In genomic region chr1:27922272-27922671, GRCh38 we compare ENCODE assay signal across 23 cellular contexts. TPM values are rescaled to one million over a fixed set of nuclear protein-coding genes. Genes with fewer than 3 reads are reported as not detected.
DNase-seq lines count a peak whose midpoint lies in the region; ATAC-seq, FAIRE-seq and TF ChIP-seq lines count a peak whose summit lies in the region.
"Had no signal": no experiment of that assay in that cellular context is flagged by ENCODE, and none has a peak within 500 bp of the region (broad histone marks: within the 10 kb centered on the region; RNA-seq: fewer than 3 reads in every experiment).

No MANE protein-coding gene starts in this region.

- H3K4me1 ChIP-seq in K562 (replicated peaks in 1 of 2; ENCODE audit: control insufficient read depth in 2 of 2, insufficient read depth in 2 of 2, low read length in 2 of 2), result no peaks in the 10 kb centered on the region
- no peaks in the 10 kb centered on the region for H3K4me1 ChIP-seq in mucosa of descending colon (ENCODE audit: low read depth)
- H3K4me1 ChIP-seq in transverse colon, result peaks cover 0 to 11% (median 3%) of the 10 kb centered on the region in 4 donors
- no peaks in the 10 kb centered on the region for H3K4me1 ChIP-seq in BE2C
- H3K4me1 ChIP-seq: A549, HAP-1 had no signal

- no peaks in the 10 kb centered on the region for H4K20me1 ChIP-seq in K562 (replicated peaks; ENCODE audit: control insufficient read depth, insufficient read depth, low read length)

- no peaks in the 10 kb centered on the region for H3K9me1 ChIP-seq in K562 (ENCODE audit: control insufficient read depth, insufficient read depth, low read length)

- no peak for DNase-seq in K562 (ENCODE audit: extremely low read depth in 1 of 4, low spot score in 3 of 4)
- DNase-seq in left colon, result no peak
- peak in 1 of 3 donors; percentile 45 for DNase-seq in mucosa of descending colon
- DNase-seq in transverse colon, result peak; percentile 22
- no peak for DNase-seq in BE2C
- no peak for DNase-seq in DMS 273 treated with DMSO at 0.1 percent for 48 hours (lab: John Stamatoyannopoulos, UW)
- DNase-seq in pons (ENCODE audit: low spot score), result no peak
- DNase-seq: 8988T; ACHN; AML-193; C1 segment of cervical spinal cord; Calu3; CD4-positive, alpha-beta memory T cell; COR-L47; DMS153; DND-41; GOT3; HFFc6 had no signal

- H3K79me2 ChIP-seq in K562 (ENCODE audit: control insufficient read depth, insufficient read depth, low read length), result no peaks in the 10 kb centered on the region

- H3K27ac ChIP-seq in K562 (ENCODE audit: extremely low read depth, low read depth, low read length), result no peak overlapping the region
- H3K27ac ChIP-seq in transverse colon, result peak overlapping the region; percentile 30 to 54 (median 50)
- H3K27ac ChIP-seq: A549 had no signal

- TF ChIP-seq POLR2A in K562 (conservative IDR thresholded peaks at IDR 0.05), result no peak
- TF ChIP-seq POLR2A in transverse colon (IDR thresholded peaks at IDR 0.05), result no peak

- 58% methylated on average over 3 of the region's 3 CpGs for WGBS in K562 (ENCODE audit: insufficient coverage, low coverage, missing lambda C conversion rate)
- 52 to 58% methylated on average over 3 of the region's 3 CpGs for WGBS in transverse colon (ENCODE audit: low coverage in 1 of 2), 2 donors

- no TSS peak for BruUV-seq in K562 (replicated peaks; lab: Mats Ljungman, UMichigan)

- in situ Hi-C loops in K562 (cut with MboI) (no loop called here), transverse colon (cut with MboI; ENCODE audit: low pct_ligation_motif_present in 1 of 4, low pct_unique_long_range_greater_than_20kb in 1 of 4, low sequenced_read_pairs in 3 of 4) (no loop called here)

- H3K9me3 ChIP-seq in K562 (replicated peaks; ENCODE audit: control insufficient read depth, insufficient read depth, low read depth, low read length) (no peaks in the 10 kb centered on the region), mucosa of descending colon (no peaks in the 10 kb centered on the region), transverse colon (no peaks in the 10 kb centered on the region), BE2C (no peaks in the 10 kb centered on the region)
- H3K9me3 ChIP-seq: A549, HAP-1 had no signal

- POLR2A ChIA-PET in K562 (lab: Yijun Ruan, JAX), result no interaction called here

- no peaks in the 10 kb centered on the region for H3K27me3 ChIP-seq in K562 (ENCODE audit: control insufficient read depth in 2 of 2, insufficient read depth in 2 of 2, low read length in 2 of 2)
- H3K27me3 ChIP-seq in transverse colon, result no peaks in the 10 kb centered on the region
- no peaks in the 10 kb centered on the region for H3K27me3 ChIP-seq in BE2C

- no peak for TF ChIP-seq EP300 in K562 (IDR thresholded peaks at IDR 0.05; ENCODE audit: low read length)
- no peak for TF ChIP-seq EP300 in transverse colon (IDR thresholded peaks at IDR 0.05; ENCODE audit: low read depth)

- intact Hi-C loops in K562 (cut with micrococcal nuclease) (no loop called here), left colon (cut with DNase I, micrococcal nuclease) (no loop called here), mucosa of descending colon (cut with DNase I, micrococcal nuclease) (no loop called here), transverse colon (cut with DNase I; ENCODE audit: low total_unique reads) (no loop called here)

- H3K4me3 ChIP-seq in K562 (no peak overlapping the region), mucosa of descending colon (no peak overlapping the region), transverse colon (no peak overlapping the region), BE2C (ENCODE audit: low read depth, low read length) (no peak overlapping the region)
- H3K4me3 ChIP-seq: A549, HAP-1 had no signal

- CTCF ChIA-PET in K562 (lab: Yijun Ruan, JAX; ENCODE audit: low intra/inter-chr PET ratio), result no interaction called here

- no peak overlapping the region for H3K4me2 ChIP-seq in K562 (ENCODE audit: insufficient read depth, low read length)
- H3K4me2 ChIP-seq: A549 had no signal

- TF ChIP-seq CTCF in K562 (IDR thresholded peaks at IDR 0.05 in 2 of 3, conservative IDR thresholded peaks at IDR 0.05 in 1 of 3; ENCODE audit: insufficient read depth in 2 of 3, low read depth in 1 of 3, low read length in 3 of 3), result no peak
- TF ChIP-seq CTCF in mucosa of descending colon (IDR thresholded peaks at IDR 0.05), result no peak
- TF ChIP-seq CTCF in transverse colon (IDR thresholded peaks at IDR 0.05), result no peak
- no peak for TF ChIP-seq CTCF in BE2C (IDR thresholded peaks at IDR 0.05; ENCODE audit: low read depth, low read length)

- TF ChIP-seq RAD21 in K562 (CRISPR knock-in tag; conservative IDR thresholded peaks at IDR 0.05 in 1 of 2, IDR thresholded peaks at IDR 0.05 in 1 of 2), result no peak

- no peak overlapping the region for H3K9ac ChIP-seq in K562 (ENCODE audit: insufficient read depth in 1 of 2, low read depth in 2 of 2, low read length in 2 of 2)

- peak overlapping the region; percentile 29; the same call in 1 of the 2 replicates for H2AFZ ChIP-seq in K562 (ENCODE audit: low read depth, low read length)

- no peak for ATAC-seq in K562
- ATAC-seq in left colon, result peak; percentile 97
- ATAC-seq in mucosa of descending colon, result peak; percentile 92
- ATAC-seq: A549 had no signal

- peak; percentile 6 for FAIRE-seq in K562 (lab: Jason Lieb, UNC)
- FAIRE-seq: A549, G401.6, GM12892, H54 had no signal

- H3K36me3 ChIP-seq in K562 (ENCODE audit: control insufficient read depth, insufficient read depth, low read length) (no peaks in the 10 kb centered on the region), mucosa of descending colon (ENCODE audit: low read depth) (no peaks in the 10 kb centered on the region), transverse colon (no peaks in the 10 kb centered on the region), BE2C (no peaks in the 10 kb centered on the region)
- H3K36me3 ChIP-seq: HAP-1 had no signal

RNA-seq across cellular contexts. Expression of gene RPA2, which starts 7.9 kb away (rescaled TPM):
- 37.6 and 39.9 TPM in 2 replicates for total RNA-seq in K562 (2011; cell fraction: chromatin; rRNA removed; ENCODE audit: low replicate concordance)
- 42.4 and 43.4 TPM in 2 replicates for total RNA-seq in K562 (2011; cell fraction: nucleolus; rRNA removed)
- 47.2 and 54.0 TPM in 2 replicates for total RNA-seq in K562 (2011; cell fraction: nucleoplasm; rRNA removed)
- 177 and 243 TPM in 2 replicates for total RNA-seq in K562 (2014; rRNA removed)
- 150 and 169 TPM in 2 replicates for total RNA-seq in K562 (2014; rRNA removed; fragmentation: Illumina TruSeq; extraction: Trizol)
- 136 and 144 TPM in 2 replicates for total RNA-seq in K562 (2015; rRNA removed; fragmentation: Illumina TruSeq; extraction: Trizol)
- 119 and 121 TPM in 2 replicates for total RNA-seq in K562 (2021)
- polyA plus RNA-seq in K562 (2011; rRNA removed), result 177 and 222 TPM in 2 replicates
- polyA plus RNA-seq in K562 (2011; cell fraction: cytosol; rRNA removed), result 110 and 113 TPM in 2 replicates
- 85.8 and 86.7 TPM in 2 replicates for polyA plus RNA-seq in K562 (2011; cell fraction: nucleus; rRNA removed)
- polyA plus RNA-seq in K562 (2012), result 103 and 129 TPM in 2 replicates
- polyA plus RNA-seq in K562 (2014; fragmentation: Illumina TruSeq; extraction: Trizol), result 198 and 207 TPM in 2 replicates
- 100 to 1,000 TPM; 260 to 516 TPM for polyA plus RNA-seq in K562 (2014; fragmentation: Nextera tagmentation; extraction: Ambion mirVana)
- 265 and 295 TPM in 2 replicates for polyA plus RNA-seq in K562 (2014; rRNA removed)
- polyA minus RNA-seq in K562 (2011; rRNA and poly(A)+ RNA removed), result 69.4 and 70.6 TPM in 2 replicates
- polyA minus RNA-seq in K562 (2011; cell fraction: cytosol; rRNA and poly(A)+ RNA removed), result 40.0 and 42.4 TPM in 2 replicates
- 18.3 and 27.1 TPM in 2 replicates for polyA minus RNA-seq in K562 (2011; cell fraction: nucleus; rRNA and poly(A)+ RNA removed)
- total RNA-seq in left colon, result 10 to 100 TPM; 21.2 to 23.1 TPM
- 10 to 100 TPM; 14.2 to 20.6 (median 19.2) TPM for total RNA-seq in mucosa of descending colon
- total RNA-seq in transverse colon, result 10 to 100 TPM in 3 of 4 donors, 1 to 10 TPM in 1; 2.0 to 26.6 (median 16.6) TPM
- 56.4 TPM for polyA plus RNA-seq in BE2C (2012; ENCODE audit: insufficient read depth, insufficient read length, low read depth)

RNA-seq across cellular contexts. Expression of gene SMPDL3B, which starts 12.5 kb away (rescaled TPM):
- total RNA-seq in K562 (2011; cell fraction: chromatin; rRNA removed; ENCODE audit: low replicate concordance), result 1.3 and 1.6 TPM in 2 replicates
- total RNA-seq in K562 (2011; cell fraction: nucleolus; rRNA removed), result 1.4 and 2.0 TPM in 2 replicates
- total RNA-seq in K562 (2011; cell fraction: nucleoplasm; rRNA removed), result 1.1 and 1.6 TPM in 2 replicates
- total RNA-seq in K562 (2014; rRNA removed) (0.73 and 0.98 TPM in 2 replicates), K562 (2014; rRNA removed; fragmentation: Illumina TruSeq; extraction: Trizol) (0.36 and 0.38 TPM in 2 replicates), K562 (2015; rRNA removed; fragmentation: Illumina TruSeq; extraction: Trizol) (0.07 and 0.11 TPM in 2 replicates), K562 (2021) (0.74 and 0.98 TPM in 2 replicates), left colon (10 to 100 TPM; 57.1 to 62.4 TPM), mucosa of descending colon (10 to 100 TPM; 17.3 to 45.4 (median 30.9) TPM), transverse colon (10 to 100 TPM; 14.1 to 64.3 (median 57.4) TPM)
- polyA plus RNA-seq in K562 (2011; rRNA removed) (0.68 and 1.1 TPM in 2 replicates), K562 (2014; fragmentation: Illumina TruSeq; extraction: Trizol) (0.71 and 0.97 TPM in 2 replicates), K562 (2014; fragmentation: Nextera tagmentation; extraction: Ambion mirVana) (under 1 TPM; 0.10 to 0.41 TPM), K562 (2014; rRNA removed) (1.1 and 1.2 TPM in 2 replicates)
- 1.1 and 2.3 TPM in 2 replicates for polyA plus RNA-seq in K562 (2011; cell fraction: cytosol; rRNA removed)
- polyA plus RNA-seq in K562 (2011; cell fraction: nucleus; rRNA removed), result 0.70 and 1.6 TPM in 2 replicates
- 0.30 and 1.1 TPM in 2 replicates for polyA plus RNA-seq in K562 (2012)
- polyA minus RNA-seq in K562 (2011; rRNA and poly(A)+ RNA removed), result 0.53 and 0.54 TPM in 2 replicates
- 0.48 TPM in 1 of 2 replicates, not detected in the other for polyA minus RNA-seq in K562 (2011; cell fraction: cytosol; rRNA and poly(A)+ RNA removed)
- polyA minus RNA-seq in K562 (2011; cell fraction: nucleus; rRNA and poly(A)+ RNA removed), result 0.27 and 0.56 TPM in 2 replicates
- not detected for polyA plus RNA-seq in BE2C (2012; ENCODE audit: insufficient read depth, insufficient read length, low read depth)
- total RNA-seq: CD4-positive, alpha-beta memory T cell; HFFc6 had no signal
- polyA plus RNA-seq: CD4-positive, alpha-beta memory T cell had no signal

RNA-seq across cellular contexts. Expression of gene XKR8, which starts 37.5 kb away (rescaled TPM):
- 1.2 and 2.3 TPM in 2 replicates for total RNA-seq in K562 (2011; cell fraction: chromatin; rRNA removed; ENCODE audit: low replicate concordance)
- total RNA-seq in K562 (2011; cell fraction: nucleolus; rRNA removed), result 3.8 and 4.8 TPM in 2 replicates
- 2.4 and 2.9 TPM in 2 replicates for total RNA-seq in K562 (2011; cell fraction: nucleoplasm; rRNA removed)
- total RNA-seq in K562 (2014; rRNA removed), result 0.45 and 0.86 TPM in 2 replicates
- 0.58 and 0.99 TPM in 2 replicates for total RNA-seq in K562 (2014; rRNA removed; fragmentation: Illumina TruSeq; extraction: Trizol)
- total RNA-seq in K562 (2015; rRNA removed; fragmentation: Illumina TruSeq; extraction: Trizol), result 1.9 and 2.2 TPM in 2 replicates
- total RNA-seq in K562 (2021), result 2.5 and 2.8 TPM in 2 replicates
- polyA plus RNA-seq in K562 (2011; rRNA removed), result 1.8 and 3.1 TPM in 2 replicates
- polyA plus RNA-seq in K562 (2011; cell fraction: cytosol; rRNA removed), result 2.7 and 4.9 TPM in 2 replicates
- 2.5 and 2.6 TPM in 2 replicates for polyA plus RNA-seq in K562 (2011; cell fraction: nucleus; rRNA removed)
- polyA plus RNA-seq in K562 (2012), result 2.1 and 2.9 TPM in 2 replicates
- polyA plus RNA-seq in K562 (2014; fragmentation: Illumina TruSeq; extraction: Trizol), result 1.7 and 2.1 TPM in 2 replicates
- polyA plus RNA-seq in K562 (2014; fragmentation: Nextera tagmentation; extraction: Ambion mirVana), result under 1 TPM; 0.49 to 0.73 TPM
- polyA plus RNA-seq in K562 (2014; rRNA removed), result 1.9 and 2.5 TPM in 2 replicates
- polyA minus RNA-seq in K562 (2011; rRNA and poly(A)+ RNA removed), result 1.5 and 1.7 TPM in 2 replicates
- polyA minus RNA-seq in K562 (2011; cell fraction: cytosol; rRNA and poly(A)+ RNA removed), result 0.95 and 7.0 TPM in 2 replicates
- 0.67 and 1.2 TPM in 2 replicates for polyA minus RNA-seq in K562 (2011; cell fraction: nucleus; rRNA and poly(A)+ RNA removed)
- total RNA-seq in left colon, result 1 to 10 TPM; 8.4 to 9.9 TPM
- total RNA-seq in mucosa of descending colon, result 1 to 10 TPM; 8.2 to 9.8 (median 9.1) TPM
- total RNA-seq in transverse colon, result 10 to 100 TPM in 3 of 4 donors, 1 to 10 TPM in 1; 8.6 to 13.8 (median 10.4) TPM
- not detected for polyA plus RNA-seq in BE2C (2012; ENCODE audit: insufficient read depth, insufficient read length, low read depth)

RNA-seq across cellular contexts. Expression of gene THEMIS2, which starts 49.9 kb away (rescaled TPM):
- 11.1 and 36.1 TPM in 2 replicates for total RNA-seq in K562 (2011; cell fraction: chromatin; rRNA removed; ENCODE audit: low replicate concordance)
- total RNA-seq in K562 (2011; cell fraction: nucleolus; rRNA removed), result 23.2 and 25.5 TPM in 2 replicates
- total RNA-seq in K562 (2011; cell fraction: nucleoplasm; rRNA removed), result 18.8 and 19.5 TPM in 2 replicates
- 10.8 and 12.6 TPM in 2 replicates for total RNA-seq in K562 (2014; rRNA removed)
- 4.2 and 6.8 TPM in 2 replicates for total RNA-seq in K562 (2014; rRNA removed; fragmentation: Illumina TruSeq; extraction: Trizol)
- 4.6 and 4.9 TPM in 2 replicates for total RNA-seq in K562 (2015; rRNA removed; fragmentation: Illumina TruSeq; extraction: Trizol)
- 12.7 TPM in 2 replicates for total RNA-seq in K562 (2021)
- 8.5 and 16.9 TPM in 2 replicates for polyA plus RNA-seq in K562 (2011; rRNA removed)
- 15.5 and 15.9 TPM in 2 replicates for polyA plus RNA-seq in K562 (2011; cell fraction: cytosol; rRNA removed)
- 23.2 and 24.7 TPM in 2 replicates for polyA plus RNA-seq in K562 (2011; cell fraction: nucleus; rRNA removed)
- polyA plus RNA-seq in K562 (2012), result 8.4 and 16.6 TPM in 2 replicates
- 8.0 and 9.5 TPM in 2 replicates for polyA plus RNA-seq in K562 (2014; fragmentation: Illumina TruSeq; extraction: Trizol)
- 1 to 10 TPM; 2.3 to 3.4 TPM for polyA plus RNA-seq in K562 (2014; fragmentation: Nextera tagmentation; extraction: Ambion mirVana)
- 11.7 and 12.8 TPM in 2 replicates for polyA plus RNA-seq in K562 (2014; rRNA removed)
- polyA minus RNA-seq in K562 (2011; rRNA and poly(A)+ RNA removed), result 7.9 and 9.4 TPM in 2 replicates
- 7.0 and 10.6 TPM in 2 replicates for polyA minus RNA-seq in K562 (2011; cell fraction: cytosol; rRNA and poly(A)+ RNA removed)
- 8.6 and 11.6 TPM in 2 replicates for polyA minus RNA-seq in K562 (2011; cell fraction: nucleus; rRNA and poly(A)+ RNA removed)
- 10 to 100 TPM in 1 of 2 donors, 1 to 10 TPM in 1; 6.7 to 14.4 TPM for total RNA-seq in left colon
- total RNA-seq in mucosa of descending colon, result 10 to 100 TPM in 2 of 3 donors, 1 to 10 TPM in 1; 3.8 to 17.7 (median 15.6) TPM
- 10 to 100 TPM in 3 of 4 donors, under 1 TPM in 1; 1.00 to 27.9 (median 18.6) TPM for total RNA-seq in transverse colon
- polyA plus RNA-seq in BE2C (2012; ENCODE audit: insufficient read depth, insufficient read length, low read depth), result 2.0 TPM

Comparison
In these comparisons a context has a peak if more than half of its experiments do, and no peak if none do; other contexts are left out.
1. RNA of gene SMPDL3B, which starts 12.5 kb away (total RNA-seq): 57.1 to 62.4 TPM in left colon, 14.1 to 64.3 TPM in transverse colon and 17.3 to 45.4 TPM in mucosa of descending colon; 0.07 to 2.0 TPM in K562; every median in the first group is over 4 times any median in the second.